ENCODE assay signal across 10 cellular contexts in the genomic region with DNA sequence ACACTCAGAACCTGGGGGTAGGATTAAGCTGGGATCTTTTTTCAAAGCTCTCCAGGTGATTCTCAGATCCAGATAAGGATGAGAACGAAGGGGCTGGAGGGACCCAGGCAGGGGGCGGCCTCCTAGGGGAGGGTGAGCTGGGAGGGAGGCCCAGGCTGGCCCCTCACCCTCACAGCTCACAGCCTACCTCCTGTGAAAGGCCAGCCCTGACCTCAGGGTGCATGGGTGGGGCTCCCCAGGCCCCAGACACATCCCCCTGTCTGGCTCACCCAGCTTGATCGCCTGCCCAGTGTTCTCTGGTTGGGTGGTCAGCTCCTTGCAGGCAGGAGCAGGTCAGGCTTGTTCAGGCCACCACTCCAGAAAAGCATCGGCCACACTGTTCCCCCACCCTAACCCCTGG.
"Had no signal": no experiment of that assay in that cellular context is flagged by ENCODE, and none has a peak within 500 bp of the region (broad histone marks: within the 10 kb centered on the region; RNA-seq: fewer than 3 reads in every experiment).

No MANE protein-coding gene starts in this region.

- H3K4me1 ChIP-seq: foreskin keratinocyte had no signal

- H3K9me3 ChIP-seq: ovary had no signal

- H3K4me3 ChIP-seq: dorsolateral prefrontal cortex, ovary, skin epidermis, tibial nerve had no signal

- ATAC-seq: foreskin keratinocyte had no signal

- H3K27ac ChIP-seq: dorsolateral prefrontal cortex, foreskin keratinocyte, ovary, skin epidermis, tibial nerve had no signal

- DNase-seq: activated T-cell treated with anti-CD3 and anti-CD28 coated beads, Interleukin-2, amount 50 U/mL, for 1 hour; cerebellar nuclear complex; foreskin keratinocyte; mammary epithelial cell; retina had no signal

- H3K27me3 ChIP-seq: dorsolateral prefrontal cortex, foreskin keratinocyte, ovary, tibial nerve had no signal

- H3K27ac Mint-ChIP-seq: activated naive CD4-positive, alpha-beta T cell treated with anti-CD3 and anti-CD28 coated beads, Interleukin-2, amount 50 U/mL, for 24 hours had no signal

- H3K4me3 Mint-ChIP-seq: activated naive CD4-positive, alpha-beta T cell treated with anti-CD3 and anti-CD28 coated beads, Interleukin-2, amount 50 U/mL, for 24 hours had no signal

- H3K36me3 Mint-ChIP-seq: activated naive CD4-positive, alpha-beta T cell treated with anti-CD3 and anti-CD28 coated beads, Interleukin-2, amount 50 U/mL, for 24 hours had no signal

- H3K4me1 Mint-ChIP-seq: activated naive CD4-positive, alpha-beta T cell treated with anti-CD3 and anti-CD28 coated beads, Interleukin-2, amount 50 U/mL, for 24 hours had no signal

- H3K9me3 Mint-ChIP-seq: activated naive CD4-positive, alpha-beta T cell treated with anti-CD3 and anti-CD28 coated beads, Interleukin-2, amount 50 U/mL, for 24 hours had no signal

- H3K36me3 ChIP-seq: ovary had no signal
